In genomic region chr2:219783551-219783950, GRCh38 we compare ENCODE assay signal across 18 cellular contexts.
"Had no signal": no experiment of that assay in that cellular context is flagged by ENCODE, and none has a peak within 500 bp of the region (broad histone marks: within the 10 kb centered on the region; RNA-seq: fewer than 3 reads in every experiment).

No MANE protein-coding gene starts in this region.

- H3K4me2 ChIP-seq: neural progenitor cell had no signal

- H3K36me3 Mint-ChIP-seq: activated CD4-positive, alpha-beta memory T cell treated with anti-CD3 and anti-CD28 coated beads for 36 hours; activated CD8-positive, alpha-beta memory T cell treated with anti-CD3 and anti-CD28 coated beads, Interleukin-2, amount 10 ng/mL, durations not matched to agents 7 days and 5 days; immature natural killer cell; naive B cell; neural progenitor cell; WTC11 had no signal

- DNase-seq: activated CD4-positive, alpha-beta memory T cell treated with anti-CD3 and anti-CD28 coated beads for 36 hours; activated CD4-positive, alpha-beta T cell treated with anti-CD3 and anti-CD28 coated beads for 36 hours; activated CD8-positive, alpha-beta memory T cell treated with anti-CD3 and anti-CD28 coated beads, Interleukin-2, amount 10 ng/mL, durations not matched to agents 7 days and 5 days; activated naive CD4-positive, alpha-beta T cell; immature natural killer cell; mesenchymal stem cell; mucosa of descending colon; naive B cell; stimulated activated CD4-positive, alpha-beta T cell treated with anti-CD3 and anti-CD28 coated beads, Interleukin-12 subunit alpha, Interleukin-12 subunit beta, amount 100 ng/mL, for 4 hours; stimulated activated CD4-positive, alpha-beta T cell treated with anti-CD3 and anti-CD28 coated beads, Interleukin-1b, Interleukin-23, amount 100 ng/mL, for 48 hours; stimulated activated naive CD8-positive, alpha-beta T cell treated with anti-CD3 and anti-CD28 coated beads, Interleukin-15, Interleukin-2, amounts not matched to agents 100 U/mL and 50 U/mL, for 24 hours; trophoblast cell had no signal

- H3K27me3 ChIP-seq: cardiac muscle cell, neural progenitor cell, vagina had no signal

- H3K4me3 ChIP-seq: cardiac muscle cell, mucosa of descending colon, neural progenitor cell, vagina had no signal

- H3K4me1 Mint-ChIP-seq: activated CD4-positive, alpha-beta T cell treated with anti-CD3 and anti-CD28 coated beads for 36 hours; activated CD8-positive, alpha-beta memory T cell treated with anti-CD3 and anti-CD28 coated beads, Interleukin-2, amount 10 ng/mL, durations not matched to agents 7 days and 5 days; activated T-helper 17 cell treated with anti-CD3 and anti-CD28 coated beads, Interleukin-2, amount 50 U/mL, for 72 hours; immature natural killer cell; naive B cell; WTC11 had no signal

- H3K9me3 ChIP-seq: mucosa of descending colon, vagina had no signal

- H3K36me3 ChIP-seq: cardiac muscle cell, neural progenitor cell, vagina had no signal

- H3K9ac ChIP-seq: neural progenitor cell had no signal

- H3K9me3 Mint-ChIP-seq: activated CD4-positive, alpha-beta memory T cell treated with anti-CD3 and anti-CD28 coated beads for 36 hours; activated T-helper 17 cell treated with anti-CD3 and anti-CD28 coated beads, Interleukin-2, amount 50 U/mL, for 72 hours; naive B cell; neural progenitor cell; T-helper 2 cell treated with Interferon-gamma antibody and Interleukin-4, amounts not matched to agents 5 μg/mL and 100 μg/mL, for 36 hours; WTC11 had no signal

- H3K4me1 ChIP-seq: vagina had no signal

- H3K4me3 Mint-ChIP-seq: activated CD4-positive, alpha-beta memory T cell treated with anti-CD3 and anti-CD28 coated beads for 36 hours; activated CD4-positive, alpha-beta T cell treated with anti-CD3 and anti-CD28 coated beads for 36 hours; activated CD8-positive, alpha-beta memory T cell treated with anti-CD3 and anti-CD28 coated beads, Interleukin-2, amount 10 ng/mL, durations not matched to agents 7 days and 5 days; activated T-helper 17 cell treated with anti-CD3 and anti-CD28 coated beads, Interleukin-2, amount 50 U/mL, for 72 hours; immature natural killer cell; naive B cell; neural progenitor cell; T-helper 2 cell treated with Interferon-gamma antibody and Interleukin-4, amounts not matched to agents 5 μg/mL and 100 μg/mL, for 36 hours; WTC11 had no signal

- H3K27ac ChIP-seq: cardiac muscle cell, neural progenitor cell, vagina had no signal

- H3K27ac Mint-ChIP-seq: activated CD4-positive, alpha-beta memory T cell treated with anti-CD3 and anti-CD28 coated beads for 36 hours; activated CD4-positive, alpha-beta T cell treated with anti-CD3 and anti-CD28 coated beads for 36 hours; activated CD8-positive, alpha-beta memory T cell treated with anti-CD3 and anti-CD28 coated beads, Interleukin-2, amount 10 ng/mL, durations not matched to agents 7 days and 5 days; activated T-helper 17 cell treated with anti-CD3 and anti-CD28 coated beads, Interleukin-2, amount 50 U/mL, for 72 hours; immature natural killer cell; naive B cell; neural progenitor cell; T-helper 2 cell treated with Interferon-gamma antibody and Interleukin-4, amounts not matched to agents 5 μg/mL and 100 μg/mL, for 36 hours; WTC11 had no signal

- ATAC-seq: activated CD4-positive, alpha-beta T cell treated with anti-CD3 and anti-CD28 coated beads for 36 hours; activated CD8-positive, alpha-beta memory T cell treated with anti-CD3 and anti-CD28 coated beads, Interleukin-2, amount 10 ng/mL, durations not matched to agents 7 days and 5 days; activated T-helper 17 cell treated with anti-CD3 and anti-CD28 coated beads, Interleukin-2, amount 50 U/mL, for 72 hours; mucosa of descending colon; stimulated activated naive CD8-positive, alpha-beta T cell treated with anti-CD3 and anti-CD28 coated beads, Interleukin-15, Interleukin-2, amounts not matched to agents 100 U/mL and 50 U/mL, for 24 hours; WTC11 had no signal
